Comparison of ENCODE assay signal across 1 cellular context in the genomic region with DNA sequence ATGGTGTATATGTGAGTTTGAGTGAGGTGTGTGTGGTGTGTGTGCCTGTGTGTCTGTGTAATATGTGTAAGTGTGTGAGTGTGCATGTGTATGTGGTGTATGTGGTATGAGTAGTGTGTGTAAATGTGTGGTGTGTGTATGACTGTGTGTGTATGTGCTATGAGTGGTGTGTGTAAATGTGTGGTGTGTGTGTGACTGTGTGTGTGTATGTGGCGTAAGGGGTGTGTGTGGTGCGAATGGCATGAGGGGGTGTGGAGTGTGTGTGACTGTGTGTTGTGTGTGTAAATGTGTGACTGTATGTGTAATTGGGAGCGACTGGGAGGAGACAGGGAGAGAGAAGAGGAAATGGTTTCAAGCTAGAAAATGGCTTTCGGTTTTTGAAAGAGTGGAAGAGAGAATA.
TF ChIP-seq lines count a peak whose summit lies in the region.

No MANE protein-coding gene starts in this region.

TF ChIP-seq in K562, 482 proteins besides CTCF, POLR2A, EP300 and RAD21 (continued from another document and continues in another):
- TF ChIP-seq NRF1 (conservative IDR thresholded peaks at IDR 0.05 in 1 of 2, IDR thresholded peaks at IDR 0.05 in 1 of 2) = no peak
- TF ChIP-seq FOSL1 (tag; conservative IDR thresholded peaks at IDR 0.05) = no peak
- TF ChIP-seq, protein P1, sequence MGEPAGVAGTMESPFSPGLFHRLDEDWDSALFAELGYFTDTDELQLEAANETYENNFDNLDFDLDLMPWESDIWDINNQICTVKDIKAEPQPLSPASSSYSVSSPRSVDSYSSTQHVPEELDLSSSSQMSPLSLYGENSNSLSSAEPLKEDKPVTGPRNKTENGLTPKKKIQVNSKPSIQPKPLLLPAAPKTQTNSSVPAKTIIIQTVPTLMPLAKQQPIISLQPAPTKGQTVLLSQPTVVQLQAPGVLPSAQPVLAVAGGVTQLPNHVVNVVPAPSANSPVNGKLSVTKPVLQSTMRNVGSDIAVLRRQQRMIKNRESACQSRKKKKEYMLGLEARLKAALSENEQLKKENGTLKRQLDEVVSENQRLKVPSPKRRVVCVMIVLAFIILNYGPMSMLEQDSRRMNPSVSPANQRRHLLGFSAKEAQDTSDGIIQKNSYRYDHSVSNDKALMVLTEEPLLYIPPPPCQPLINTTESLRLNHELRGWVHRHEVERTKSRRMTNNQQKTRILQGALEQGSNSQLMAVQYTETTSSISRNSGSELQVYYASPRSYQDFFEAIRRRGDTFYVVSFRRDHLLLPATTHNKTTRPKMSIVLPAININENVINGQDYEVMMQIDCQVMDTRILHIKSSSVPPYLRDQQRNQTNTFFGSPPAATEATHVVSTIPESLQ (CRISPR knock-in tag; IDR thresholded peaks at IDR 0.05) = no peak
- TF ChIP-seq, protein P2, sequence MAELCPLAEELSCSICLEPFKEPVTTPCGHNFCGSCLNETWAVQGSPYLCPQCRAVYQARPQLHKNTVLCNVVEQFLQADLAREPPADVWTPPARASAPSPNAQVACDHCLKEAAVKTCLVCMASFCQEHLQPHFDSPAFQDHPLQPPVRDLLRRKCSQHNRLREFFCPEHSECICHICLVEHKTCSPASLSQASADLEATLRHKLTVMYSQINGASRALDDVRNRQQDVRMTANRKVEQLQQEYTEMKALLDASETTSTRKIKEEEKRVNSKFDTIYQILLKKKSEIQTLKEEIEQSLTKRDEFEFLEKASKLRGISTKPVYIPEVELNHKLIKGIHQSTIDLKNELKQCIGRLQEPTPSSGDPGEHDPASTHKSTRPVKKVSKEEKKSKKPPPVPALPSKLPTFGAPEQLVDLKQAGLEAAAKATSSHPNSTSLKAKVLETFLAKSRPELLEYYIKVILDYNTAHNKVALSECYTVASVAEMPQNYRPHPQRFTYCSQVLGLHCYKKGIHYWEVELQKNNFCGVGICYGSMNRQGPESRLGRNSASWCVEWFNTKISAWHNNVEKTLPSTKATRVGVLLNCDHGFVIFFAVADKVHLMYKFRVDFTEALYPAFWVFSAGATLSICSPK (IDR thresholded peaks at IDR 0.05; ENCODE audit: borderline replicate concordance) = peak; percentile 91; the same call in 1 of the 2 replicates
- no peak for TF ChIP-seq IRF2 (CRISPR knock-in tag; IDR thresholded peaks at IDR 0.05)
- TF ChIP-seq, protein P3, sequence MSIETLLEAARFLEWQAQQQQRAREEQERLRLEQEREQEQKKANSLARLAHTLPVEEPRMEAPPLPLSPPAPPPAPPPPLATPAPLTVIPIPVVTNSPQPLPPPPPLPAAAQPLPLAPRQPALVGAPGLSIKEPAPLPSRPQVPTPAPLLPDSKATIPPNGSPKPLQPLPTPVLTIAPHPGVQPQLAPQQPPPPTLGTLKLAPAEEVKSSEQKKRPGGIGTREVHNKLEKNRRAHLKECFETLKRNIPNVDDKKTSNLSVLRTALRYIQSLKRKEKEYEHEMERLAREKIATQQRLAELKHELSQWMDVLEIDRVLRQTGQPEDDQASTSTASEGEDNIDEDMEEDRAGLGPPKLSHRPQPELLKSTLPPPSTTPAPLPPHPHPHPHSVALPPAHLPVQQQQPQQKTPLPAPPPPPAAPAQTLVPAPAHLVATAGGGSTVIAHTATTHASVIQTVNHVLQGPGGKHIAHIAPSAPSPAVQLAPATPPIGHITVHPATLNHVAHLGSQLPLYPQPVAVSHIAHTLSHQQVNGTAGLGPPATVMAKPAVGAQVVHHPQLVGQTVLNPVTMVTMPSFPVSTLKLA (conservative IDR thresholded peaks at IDR 0.05) = no peak
- no peak for TF ChIP-seq HMGN3 (IDR thresholded peaks at IDR 0.05; ENCODE audit: borderline replicate concordance, extremely low read depth, insufficient read length, low read depth, low read length)
- TF ChIP-seq FOXA1 (IDR thresholded peaks at IDR 0.05; ENCODE audit: borderline replicate concordance) = no peak
- TF ChIP-seq, protein P4, sequence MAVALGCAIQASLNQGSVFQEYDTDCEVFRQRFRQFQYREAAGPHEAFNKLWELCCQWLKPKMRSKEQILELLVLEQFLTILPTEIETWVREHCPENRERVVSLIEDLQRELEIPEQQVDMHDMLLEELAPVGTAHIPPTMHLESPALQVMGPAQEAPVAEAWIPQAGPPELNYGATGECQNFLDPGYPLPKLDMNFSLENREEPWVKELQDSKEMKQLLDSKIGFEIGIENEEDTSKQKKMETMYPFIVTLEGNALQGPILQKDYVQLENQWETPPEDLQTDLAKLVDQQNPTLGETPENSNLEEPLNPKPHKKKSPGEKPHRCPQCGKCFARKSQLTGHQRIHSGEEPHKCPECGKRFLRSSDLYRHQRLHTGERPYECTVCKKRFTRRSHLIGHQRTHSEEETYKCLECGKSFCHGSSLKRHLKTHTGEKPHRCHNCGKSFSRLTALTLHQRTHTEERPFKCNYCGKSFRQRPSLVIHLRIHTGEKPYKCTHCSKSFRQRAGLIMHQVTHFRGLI (CRISPR knock-in tag; IDR thresholded peaks at IDR 0.05) = no peak
- TF ChIP-seq, protein P5, sequence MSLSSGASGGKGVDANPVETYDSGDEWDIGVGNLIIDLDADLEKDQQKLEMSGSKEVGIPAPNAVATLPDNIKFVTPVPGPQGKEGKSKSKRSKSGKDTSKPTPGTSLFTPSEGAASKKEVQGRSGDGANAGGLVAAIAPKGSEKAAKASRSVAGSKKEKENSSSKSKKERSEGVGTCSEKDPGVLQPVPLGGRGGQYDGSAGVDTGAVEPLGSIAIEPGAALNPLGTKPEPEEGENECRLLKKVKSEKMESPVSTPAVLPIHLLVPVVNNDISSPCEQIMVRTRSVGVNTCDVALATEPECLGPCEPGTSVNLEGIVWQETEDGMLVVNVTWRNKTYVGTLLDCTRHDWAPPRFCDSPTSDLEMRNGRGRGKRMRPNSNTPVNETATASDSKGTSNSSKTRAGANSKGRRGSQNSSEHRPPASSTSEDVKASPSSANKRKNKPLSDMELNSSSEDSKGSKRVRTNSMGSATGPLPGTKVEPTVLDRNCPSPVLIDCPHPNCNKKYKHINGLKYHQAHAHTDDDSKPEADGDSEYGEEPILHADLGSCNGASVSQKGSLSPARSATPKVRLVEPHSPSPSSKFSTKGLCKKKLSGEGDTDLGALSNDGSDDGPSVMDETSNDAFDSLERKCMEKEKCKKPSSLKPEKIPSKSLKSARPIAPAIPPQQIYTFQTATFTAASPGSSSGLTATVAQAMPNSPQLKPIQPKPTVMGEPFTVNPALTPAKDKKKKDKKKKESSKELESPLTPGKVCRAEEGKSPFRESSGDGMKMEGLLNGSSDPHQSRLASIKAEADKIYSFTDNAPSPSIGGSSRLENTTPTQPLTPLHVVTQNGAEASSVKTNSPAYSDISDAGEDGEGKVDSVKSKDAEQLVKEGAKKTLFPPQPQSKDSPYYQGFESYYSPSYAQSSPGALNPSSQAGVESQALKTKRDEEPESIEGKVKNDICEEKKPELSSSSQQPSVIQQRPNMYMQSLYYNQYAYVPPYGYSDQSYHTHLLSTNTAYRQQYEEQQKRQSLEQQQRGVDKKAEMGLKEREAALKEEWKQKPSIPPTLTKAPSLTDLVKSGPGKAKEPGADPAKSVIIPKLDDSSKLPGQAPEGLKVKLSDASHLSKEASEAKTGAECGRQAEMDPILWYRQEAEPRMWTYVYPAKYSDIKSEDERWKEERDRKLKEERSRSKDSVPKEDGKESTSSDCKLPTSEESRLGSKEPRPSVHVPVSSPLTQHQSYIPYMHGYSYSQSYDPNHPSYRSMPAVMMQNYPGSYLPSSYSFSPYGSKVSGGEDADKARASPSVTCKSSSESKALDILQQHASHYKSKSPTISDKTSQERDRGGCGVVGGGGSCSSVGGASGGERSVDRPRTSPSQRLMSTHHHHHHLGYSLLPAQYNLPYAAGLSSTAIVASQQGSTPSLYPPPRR (CRISPR knock-in tag; IDR thresholded peaks at IDR 0.05; ENCODE audit: borderline replicate concordance) = no peak
- no peak for TF ChIP-seq GATAD2A (IDR thresholded peaks at IDR 0.05)
- TF ChIP-seq POLR2AphosphoS2 (IDR thresholded peaks at IDR 0.05; ENCODE audit: low read length) = no peak
- TF ChIP-seq RBM39 (optimal IDR thresholded peaks at IDR 0.05; ENCODE audit: low read depth, low read length) = no peak
- no peak for TF ChIP-seq E2F3 (CRISPR knock-in tag; IDR thresholded peaks at IDR 0.05)
- no peak for TF ChIP-seq ZNF551 (CRISPR knock-in tag; IDR thresholded peaks at IDR 0.05)
- TF ChIP-seq SNRNP70 (optimal IDR thresholded peaks at IDR 0.05; ENCODE audit: low read depth, low read length) = no peak
- TF ChIP-seq GABPB2 (CRISPR knock-in tag; conservative IDR thresholded peaks at IDR 0.05) = no peak
- no peak for TF ChIP-seq SIN3B (IDR thresholded peaks at IDR 0.05; ENCODE audit: low read depth)
- TF ChIP-seq CBFA2T2 (conservative IDR thresholded peaks at IDR 0.05) = no peak
- TF ChIP-seq PCBP2 (IDR thresholded peaks at IDR 0.05; ENCODE audit: low read depth, low read length, poor library complexity, severe bottlenecking) = no peak
- no peak for TF ChIP-seq NR2C1 (IDR thresholded peaks at IDR 0.05)
- no peak for TF ChIP-seq NR2C1 (tag; IDR thresholded peaks at IDR 0.05)
- TF ChIP-seq, protein P6, sequence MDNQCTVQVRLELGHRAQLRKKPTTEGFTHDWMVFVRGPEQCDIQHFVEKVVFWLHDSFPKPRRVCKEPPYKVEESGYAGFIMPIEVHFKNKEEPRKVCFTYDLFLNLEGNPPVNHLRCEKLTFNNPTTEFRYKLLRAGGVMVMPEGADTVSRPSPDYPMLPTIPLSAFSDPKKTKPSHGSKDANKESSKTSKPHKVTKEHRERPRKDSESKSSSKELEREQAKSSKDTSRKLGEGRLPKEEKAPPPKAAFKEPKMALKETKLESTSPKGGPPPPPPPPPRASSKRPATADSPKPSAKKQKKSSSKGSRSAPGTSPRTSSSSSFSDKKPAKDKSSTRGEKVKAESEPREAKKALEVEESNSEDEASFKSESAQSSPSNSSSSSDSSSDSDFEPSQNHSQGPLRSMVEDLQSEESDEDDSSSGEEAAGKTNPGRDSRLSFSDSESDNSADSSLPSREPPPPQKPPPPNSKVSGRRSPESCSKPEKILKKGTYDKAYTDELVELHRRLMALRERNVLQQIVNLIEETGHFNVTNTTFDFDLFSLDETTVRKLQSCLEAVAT (IDR thresholded peaks at IDR 0.05) = peak; percentile 83 to 94
- TF ChIP-seq, protein P7, sequence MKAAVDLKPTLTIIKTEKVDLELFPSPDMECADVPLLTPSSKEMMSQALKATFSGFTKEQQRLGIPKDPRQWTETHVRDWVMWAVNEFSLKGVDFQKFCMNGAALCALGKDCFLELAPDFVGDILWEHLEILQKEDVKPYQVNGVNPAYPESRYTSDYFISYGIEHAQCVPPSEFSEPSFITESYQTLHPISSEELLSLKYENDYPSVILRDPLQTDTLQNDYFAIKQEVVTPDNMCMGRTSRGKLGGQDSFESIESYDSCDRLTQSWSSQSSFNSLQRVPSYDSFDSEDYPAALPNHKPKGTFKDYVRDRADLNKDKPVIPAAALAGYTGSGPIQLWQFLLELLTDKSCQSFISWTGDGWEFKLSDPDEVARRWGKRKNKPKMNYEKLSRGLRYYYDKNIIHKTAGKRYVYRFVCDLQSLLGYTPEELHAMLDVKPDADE (conservative IDR thresholded peaks at IDR 0.05; ENCODE audit: control insufficient read depth, low read depth, low read length) = no peak
- TF ChIP-seq KLF10 (CRISPR knock-in tag; IDR thresholded peaks at IDR 0.05) = no peak
- TF ChIP-seq PTRF (tag; IDR thresholded peaks at IDR 0.05) = no peak
- no peak for TF ChIP-seq EWSR1 (IDR thresholded peaks at IDR 0.05; ENCODE audit: borderline replicate concordance, low read depth, partially characterized antibody)
- TF ChIP-seq MECOM (CRISPR knock-in tag; IDR thresholded peaks at IDR 0.05) = no peak
- no peak for TF ChIP-seq CCNT2 (IDR thresholded peaks at IDR 0.05; ENCODE audit: borderline replicate concordance, extremely low read depth, insufficient read length, low read depth, low read length)
- TF ChIP-seq ZFP36 (IDR thresholded peaks at IDR 0.05; ENCODE audit: low read depth, low read length, partially characterized antibody) = no peak
- no peak for TF ChIP-seq CHCHD3 (CRISPR knock-in tag; IDR thresholded peaks at IDR 0.05)
- TF ChIP-seq, protein P8, sequence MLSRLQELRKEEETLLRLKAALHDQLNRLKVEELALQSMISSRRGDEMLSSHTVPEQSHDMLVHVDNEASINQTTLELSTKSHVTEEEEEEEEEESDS (CRISPR knock-in tag; IDR thresholded peaks at IDR 0.05) = no peak
- TF ChIP-seq TCFL5 (CRISPR knock-in tag; conservative IDR thresholded peaks at IDR 0.05) = no peak
- TF ChIP-seq, protein P9, sequence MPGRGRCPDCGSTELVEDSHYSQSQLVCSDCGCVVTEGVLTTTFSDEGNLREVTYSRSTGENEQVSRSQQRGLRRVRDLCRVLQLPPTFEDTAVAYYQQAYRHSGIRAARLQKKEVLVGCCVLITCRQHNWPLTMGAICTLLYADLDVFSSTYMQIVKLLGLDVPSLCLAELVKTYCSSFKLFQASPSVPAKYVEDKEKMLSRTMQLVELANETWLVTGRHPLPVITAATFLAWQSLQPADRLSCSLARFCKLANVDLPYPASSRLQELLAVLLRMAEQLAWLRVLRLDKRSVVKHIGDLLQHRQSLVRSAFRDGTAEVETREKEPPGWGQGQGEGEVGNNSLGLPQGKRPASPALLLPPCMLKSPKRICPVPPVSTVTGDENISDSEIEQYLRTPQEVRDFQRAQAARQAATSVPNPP (IDR thresholded peaks at IDR 0.05; ENCODE audit: borderline replicate concordance, insufficient read depth, insufficient read length) = no peak
- peak in 1 of 2 experiments; percentile 87; a peak in 2 of 4 replicates for TF ChIP-seq CSDE1 (IDR thresholded peaks at IDR 0.05)
- peak; percentile 17; the same call in 1 of the 2 replicates for TF ChIP-seq TAL1 (IDR thresholded peaks at IDR 0.05)
- TF ChIP-seq XRCC3 (IDR thresholded peaks at IDR 0.05) = no peak
- TF ChIP-seq NFXL1 (CRISPR knock-in tag; IDR thresholded peaks at IDR 0.05) = no peak
- TF ChIP-seq, protein P10, sequence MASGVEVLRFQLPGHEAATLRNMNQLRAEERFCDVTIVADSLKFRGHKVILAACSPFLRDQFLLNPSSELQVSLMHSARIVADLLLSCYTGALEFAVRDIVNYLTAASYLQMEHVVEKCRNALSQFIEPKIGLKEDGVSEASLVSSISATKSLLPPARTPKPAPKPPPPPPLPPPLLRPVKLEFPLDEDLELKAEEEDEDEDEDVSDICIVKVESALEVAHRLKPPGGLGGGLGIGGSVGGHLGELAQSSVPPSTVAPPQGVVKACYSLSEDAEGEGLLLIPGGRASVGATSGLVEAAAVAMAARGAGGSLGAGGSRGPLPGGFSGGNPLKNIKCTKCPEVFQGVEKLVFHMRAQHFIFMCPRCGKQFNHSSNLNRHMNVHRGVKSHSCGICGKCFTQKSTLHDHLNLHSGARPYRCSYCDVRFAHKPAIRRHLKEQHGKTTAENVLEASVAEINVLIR (CRISPR knock-in tag; IDR thresholded peaks at IDR 0.05) = no peak
- TF ChIP-seq NCOA6 (IDR thresholded peaks at IDR 0.05) = no peak
- TF ChIP-seq MEF2D (tag; conservative IDR thresholded peaks at IDR 0.05; ENCODE audit: low read depth) = 0 out of 2 replicates have a peak, but pooled peaks have one; percentile 19
- TF ChIP-seq TEAD4 (IDR thresholded peaks at IDR 0.05; ENCODE audit: low read length) = no peak
- no peak for TF ChIP-seq TEAD4 (CRISPR knock-in tag; IDR thresholded peaks at IDR 0.05; ENCODE audit: borderline replicate concordance)
- TF ChIP-seq, protein P11, sequence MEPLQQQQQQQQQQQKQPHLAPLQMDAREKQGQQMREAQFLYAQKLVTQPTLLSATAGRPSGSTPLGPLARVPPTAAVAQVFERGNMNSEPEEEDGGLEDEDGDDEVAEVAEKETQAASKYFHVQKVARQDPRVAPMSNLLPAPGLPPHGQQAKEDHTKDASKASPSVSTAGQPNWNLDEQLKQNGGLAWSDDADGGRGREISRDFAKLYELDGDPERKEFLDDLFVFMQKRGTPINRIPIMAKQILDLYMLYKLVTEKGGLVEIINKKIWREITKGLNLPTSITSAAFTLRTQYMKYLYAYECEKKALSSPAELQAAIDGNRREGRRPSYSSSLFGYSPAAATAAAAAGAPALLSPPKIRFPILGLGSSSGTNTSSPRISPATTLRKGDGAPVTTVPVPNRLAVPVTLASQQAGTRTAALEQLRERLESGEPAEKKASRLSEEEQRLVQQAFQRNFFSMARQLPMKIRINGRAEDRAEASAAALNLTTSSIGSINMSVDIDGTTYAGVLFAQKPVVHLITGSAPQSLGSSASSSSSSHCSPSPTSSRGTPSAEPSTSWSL (CRISPR knock-in tag; IDR thresholded peaks at IDR 0.05; ENCODE audit: borderline replicate concordance) = no peak
- TF ChIP-seq GTF2F1 (IDR thresholded peaks at IDR 0.05; ENCODE audit: low read depth, low read length) = no peak
